In the genomic region with DNA sequence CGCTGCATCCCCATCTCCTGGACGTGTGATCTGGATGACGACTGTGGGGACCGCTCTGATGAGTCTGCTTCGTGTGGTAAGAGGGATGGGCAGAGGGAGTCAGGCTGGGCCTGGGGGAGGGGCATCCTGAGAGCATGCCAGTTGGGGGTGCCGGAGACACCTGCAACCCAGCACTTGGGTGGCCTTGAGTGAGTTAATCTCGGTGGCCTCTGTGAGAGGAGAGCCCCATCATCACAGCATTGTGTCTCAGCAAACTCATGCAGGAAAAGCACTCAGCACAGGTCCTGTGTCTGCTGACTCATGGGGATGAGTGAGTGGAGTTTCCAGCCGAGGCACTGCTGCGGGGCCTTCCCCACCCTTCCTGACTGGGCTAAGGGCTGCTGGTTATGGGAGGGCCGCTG, we compare ENCODE assay signal across 10 cellular contexts. TPM values are rescaled to one million over a fixed set of nuclear protein-coding genes. Genes with fewer than 3 reads are reported as not detected.
DNase-seq lines count a peak whose midpoint lies in the region; ATAC-seq, FAIRE-seq and TF ChIP-seq lines count a peak whose summit lies in the region.
"Had no signal": no experiment of that assay in that cellular context is flagged by ENCODE, and none has a peak within 500 bp of the region (broad histone marks: within the 10 kb centered on the region; RNA-seq: fewer than 3 reads in every experiment).

No MANE protein-coding gene starts in this region.

- no peaks in the 10 kb centered on the region for H3K9me1 ChIP-seq in keratinocyte (ENCODE audit: control insufficient read depth, extremely low read depth, insufficient read depth, low read length)

- intact Hi-C loops in activated T-helper 1 cell treated with anti-CD3 and anti-CD28 coated beads, Interleukin-12 subunit alpha, Interleukin-12 subunit beta, Interleukin-2, Interleukin-4 antibody, amounts not matched to agents 30 ng/mL and 10 ng/mL and 1 ng/mL, durations not matched to agents 14 hours and 24 hours and 36 hours (cut with micrococcal nuclease) = no loop called here
- intact Hi-C loops in thyroid gland (cut with DNase I) = no loop called here

- no peaks in the 10 kb centered on the region for H3K36me3 Mint-ChIP-seq in activated T-helper 1 cell treated with anti-CD3 and anti-CD28 coated beads, Interleukin-12 subunit alpha, Interleukin-12 subunit beta, Interleukin-2, Interleukin-4 antibody, amounts not matched to agents 30 ng/mL and 10 ng/mL and 1 ng/mL, durations not matched to agents 14 hours and 24 hours and 36 hours (ENCODE audit: low read depth)

- H3K4me1 Mint-ChIP-seq in activated T-helper 1 cell treated with anti-CD3 and anti-CD28 coated beads, Interleukin-12 subunit alpha, Interleukin-12 subunit beta, Interleukin-2, Interleukin-4 antibody, amounts not matched to agents 30 ng/mL and 10 ng/mL and 1 ng/mL, durations not matched to agents 14 hours and 24 hours and 36 hours (ENCODE audit: low read depth) = peaks cover 13% of the 10 kb centered on the region

- no peak overlapping the region for H3K4me3 Mint-ChIP-seq in activated T-helper 1 cell treated with anti-CD3 and anti-CD28 coated beads, Interleukin-12 subunit alpha, Interleukin-12 subunit beta, Interleukin-2, Interleukin-4 antibody, amounts not matched to agents 30 ng/mL and 10 ng/mL and 1 ng/mL, durations not matched to agents 14 hours and 24 hours and 36 hours

- ATAC-seq in GM21381 (IDR thresholded peaks at IDR 0.05; ENCODE audit: unreplicated experiment) = no peak

- peak overlapping the region; percentile 27 for H3K27ac Mint-ChIP-seq in activated T-helper 1 cell treated with anti-CD3 and anti-CD28 coated beads, Interleukin-12 subunit alpha, Interleukin-12 subunit beta, Interleukin-2, Interleukin-4 antibody, amounts not matched to agents 30 ng/mL and 10 ng/mL and 1 ng/mL, durations not matched to agents 14 hours and 24 hours and 36 hours

- H3K36me3 ChIP-seq in keratinocyte (ENCODE audit: control insufficient read depth in 2 of 2, extremely low read depth in 1 of 2, insufficient read depth in 2 of 2, low read length in 2 of 2) (peaks cover 0 to 16% of the 10 kb centered on the region in 2 experiments), thyroid gland (peaks cover 22 to 49% of the 10 kb centered on the region in 2 donors)

- H4K20me1 ChIP-seq in keratinocyte (ENCODE audit: control insufficient read depth, extremely low read depth, insufficient read depth, low read length) = no peaks in the 10 kb centered on the region

- H3K9me3 ChIP-seq in keratinocyte (ENCODE audit: control insufficient read depth, low read depth, low read length) = no peaks in the 10 kb centered on the region
- H3K9me3 ChIP-seq in thyroid gland = no peaks in the 10 kb centered on the region

- FAIRE-seq in keratinocyte (lab: Jason Lieb, UNC) = peak; percentile 98
- FAIRE-seq: TTC549 had no signal

- TF ChIP-seq CTCF in keratinocyte (optimal IDR thresholded peaks at IDR 0.05 in 1 of 3, IDR thresholded peaks at IDR 0.05 in 1 of 3, conservative IDR thresholded peaks at IDR 0.05 in 1 of 3; ENCODE audit: extremely low read depth in 1 of 3, insufficient read depth in 2 of 3, low read length in 3 of 3) (no peak), thyroid gland (IDR thresholded peaks at IDR 0.05) (no peak)

- H3K79me2 ChIP-seq in keratinocyte (ENCODE audit: control insufficient read depth, insufficient read depth, low read length) = no peaks in the 10 kb centered on the region

- peak; percentile 45 for DNase-seq in activated naive CD4-positive, alpha-beta T cell treated with Interleukin-2 at 50 U/mL for 16 hours
- no peak for DNase-seq in activated naive CD4-positive, alpha-beta T cell (lab: John Stamatoyannopoulos, UW)
- DNase-seq in activated T-helper 1 cell treated with anti-CD3 and anti-CD28 coated beads, Interleukin-12 subunit alpha, Interleukin-12 subunit beta, Interleukin-2, Interleukin-4 antibody, amounts not matched to agents 30 ng/mL and 10 ng/mL and 1 ng/mL, durations not matched to agents 14 hours and 24 hours and 36 hours (ENCODE audit: low spot score) = no peak
- DNase-seq in keratinocyte (ENCODE audit: low read depth, low spot score) = peak; percentile 85
- DNase-seq in thyroid gland = no peak
- DNase-seq in SHP77 treated with DMSO at 0.1 percent for 48 hours (lab: John Stamatoyannopoulos, UW) = no peak
- DNase-seq: NCI-H187 treated with DMSO at 0.1 percent for 48 hours had no signal

- peak overlapping the region; percentile 43 for H3K9ac ChIP-seq in keratinocyte (ENCODE audit: control insufficient read depth, extremely low read depth, insufficient read depth, low read length)

- 71 to 78% methylated on average over 9 to 10 of the region's 10 CpGs for WGBS in thyroid gland, 2 donors

- H3K27me3 ChIP-seq in keratinocyte (ENCODE audit: control insufficient read depth, extremely low read depth, insufficient read depth, low read length) (no peaks in the 10 kb centered on the region), thyroid gland (no peaks in the 10 kb centered on the region)

- dilution Hi-C loops in keratinocyte (cut with MboI; ENCODE audit: extremely low pct_ligation_motif_present, low sequenced_read_pairs) = no loop called here

- peaks cover 5% of the 10 kb centered on the region for H3K27me3 Mint-ChIP-seq in activated T-helper 1 cell treated with anti-CD3 and anti-CD28 coated beads, Interleukin-12 subunit alpha, Interleukin-12 subunit beta, Interleukin-2, Interleukin-4 antibody, amounts not matched to agents 30 ng/mL and 10 ng/mL and 1 ng/mL, durations not matched to agents 14 hours and 24 hours and 36 hours (ENCODE audit: insufficient read depth)

- H3K9me3 Mint-ChIP-seq in activated T-helper 1 cell treated with anti-CD3 and anti-CD28 coated beads, Interleukin-12 subunit alpha, Interleukin-12 subunit beta, Interleukin-2, Interleukin-4 antibody, amounts not matched to agents 30 ng/mL and 10 ng/mL and 1 ng/mL, durations not matched to agents 14 hours and 24 hours and 36 hours = no peaks in the 10 kb centered on the region

- H3K27ac ChIP-seq in keratinocyte (ENCODE audit: control insufficient read depth, insufficient read depth, low read length) (peak overlapping the region; percentile 69), temporal lobe (ENCODE audit: low read depth, low read length) (peak overlapping the region; percentile 22), thyroid gland (no peak overlapping the region)

- no peak overlapping the region for H3K4me2 ChIP-seq in keratinocyte (ENCODE audit: control insufficient read depth, extremely low read depth, insufficient read depth, low read depth, low read length)

- no peak for TF ChIP-seq POLR2A in thyroid gland (IDR thresholded peaks at IDR 0.05)

- H2AFZ ChIP-seq in keratinocyte (ENCODE audit: control insufficient read depth, low read length) = no peak overlapping the region

- H3K4me3 ChIP-seq in keratinocyte (ENCODE audit: control insufficient read depth in 2 of 3, extremely low read depth in 1 of 3, insufficient read depth in 2 of 3, low read depth in 1 of 3, low read length in 3 of 3) (no peak overlapping the region), thyroid gland (replicated peaks in 1 of 3) (no peak overlapping the region)

- H3K4me1 ChIP-seq in keratinocyte (ENCODE audit: control insufficient read depth, extremely low read depth, insufficient read depth, low read length) (peaks cover 49% of the 10 kb centered on the region), thyroid gland (no peaks in the 10 kb centered on the region)

RNA-seq across cellular contexts. Expression of a gene that starts 19.6 kb away (rescaled TPM):
- not detected in 2 replicates for total RNA-seq in activated T-helper 1 cell treated with anti-CD3 and anti-CD28 coated beads, Interleukin-12 subunit alpha, Interleukin-12 subunit beta, Interleukin-2, Interleukin-4 antibody, amounts not matched to agents 30 ng/mL and 10 ng/mL and 1 ng/mL, durations not matched to agents 14 hours and 24 hours and 36 hours
- polyA plus RNA-seq in keratinocyte = not detected in 3 replicates
- polyA plus RNA-seq in keratinocyte (2011; ENCODE audit: low read depth) = not detected
- not detected in 2 replicates for polyA plus RNA-seq in keratinocyte (2011; cell fraction: cytosol; rRNA removed)
- polyA plus RNA-seq in keratinocyte (2011; cell fraction: nucleus; rRNA removed) = not detected in 2 replicates
- not detected in 2 replicates for polyA plus RNA-seq in keratinocyte (2012; ENCODE audit: low replicate concordance)
- polyA minus RNA-seq in keratinocyte = not detected in 3 replicates
- not detected for polyA minus RNA-seq in keratinocyte (2011; cell fraction: cytosol; rRNA and poly(A)+ RNA removed)
- polyA minus RNA-seq in keratinocyte (2011; cell fraction: nucleus; rRNA and poly(A)+ RNA removed) = not detected in 2 replicates
- total RNA-seq in temporal lobe (not detected), thyroid gland (not detected)

RNA-seq across cellular contexts. Expression of a gene that starts 38.7 kb away (rescaled TPM):
- 0.26 and 0.73 TPM in 2 replicates for total RNA-seq in activated T-helper 1 cell treated with anti-CD3 and anti-CD28 coated beads, Interleukin-12 subunit alpha, Interleukin-12 subunit beta, Interleukin-2, Interleukin-4 antibody, amounts not matched to agents 30 ng/mL and 10 ng/mL and 1 ng/mL, durations not matched to agents 14 hours and 24 hours and 36 hours
- 4.9 to 11.3 TPM (median 9.6 TPM) in 3 replicates for polyA plus RNA-seq in keratinocyte
- 19.2 TPM for polyA plus RNA-seq in keratinocyte (2011; ENCODE audit: low read depth)
- 2.6 and 5.7 TPM in 2 replicates for polyA plus RNA-seq in keratinocyte (2011; cell fraction: cytosol; rRNA removed)
- polyA plus RNA-seq in keratinocyte (2011; cell fraction: nucleus; rRNA removed) = 62.8 and 95.2 TPM in 2 replicates
- 13.4 and 18.9 TPM in 2 replicates for polyA plus RNA-seq in keratinocyte (2012; ENCODE audit: low replicate concordance)
- polyA minus RNA-seq in keratinocyte = 69.3 to 132 TPM (median 78.4 TPM) in 3 replicates
- polyA minus RNA-seq in keratinocyte (2011; cell fraction: cytosol; rRNA and poly(A)+ RNA removed) = 33.6 TPM
- 159 and 202 TPM in 2 replicates for polyA minus RNA-seq in keratinocyte (2011; cell fraction: nucleus; rRNA and poly(A)+ RNA removed)
- total RNA-seq in temporal lobe (116 TPM), thyroid gland (100 to 1,000 TPM in 3 of 4 donors, 10 to 100 TPM in 1; 98.5 to 161 (median 118) TPM)

RNA-seq across cellular contexts. Expression of a gene that starts 49.6 kb away (rescaled TPM):
- 0.36 and 0.49 TPM in 2 replicates for total RNA-seq in activated T-helper 1 cell treated with anti-CD3 and anti-CD28 coated beads, Interleukin-12 subunit alpha, Interleukin-12 subunit beta, Interleukin-2, Interleukin-4 antibody, amounts not matched to agents 30 ng/mL and 10 ng/mL and 1 ng/mL, durations not matched to agents 14 hours and 24 hours and 36 hours
- polyA plus RNA-seq in keratinocyte = 0.97 to 1.4 TPM (median 1.2 TPM) in 3 replicates
- polyA plus RNA-seq in keratinocyte (2011; ENCODE audit: low read depth) = 1.2 TPM
- polyA plus RNA-seq in keratinocyte (2011; cell fraction: cytosol; rRNA removed) = 0.66 and 1.9 TPM in 2 replicates
- 1.7 and 2.1 TPM in 2 replicates for polyA plus RNA-seq in keratinocyte (2011; cell fraction: nucleus; rRNA removed)
- polyA plus RNA-seq in keratinocyte (2012; ENCODE audit: low replicate concordance) = 4.3 and 9.2 TPM in 2 replicates
- 1.1 to 3.6 TPM (median 1.1 TPM) in 3 replicates for polyA minus RNA-seq in keratinocyte
- polyA minus RNA-seq in keratinocyte (2011; cell fraction: cytosol; rRNA and poly(A)+ RNA removed) = 8.2 TPM
- polyA minus RNA-seq in keratinocyte (2011; cell fraction: nucleus; rRNA and poly(A)+ RNA removed) = 2.1 and 2.2 TPM in 2 replicates
- total RNA-seq in temporal lobe (1.7 TPM), thyroid gland (under 1 TPM in 1 of 4 donors, not detected in 3; 0.27 TPM)

RNA-seq across cellular contexts. Expression of a gene that starts 55.8 kb away (rescaled TPM):
- total RNA-seq in activated T-helper 1 cell treated with anti-CD3 and anti-CD28 coated beads, Interleukin-12 subunit alpha, Interleukin-12 subunit beta, Interleukin-2, Interleukin-4 antibody, amounts not matched to agents 30 ng/mL and 10 ng/mL and 1 ng/mL, durations not matched to agents 14 hours and 24 hours and 36 hours = 306 and 318 TPM in 2 replicates
- 113 to 141 TPM (median 116 TPM) in 3 replicates for polyA plus RNA-seq in keratinocyte
- polyA plus RNA-seq in keratinocyte (2011; ENCODE audit: low read depth) = 29.3 TPM
- polyA plus RNA-seq in keratinocyte (2011; cell fraction: cytosol; rRNA removed) = 80.7 and 85.2 TPM in 2 replicates
- 370 and 420 TPM in 2 replicates for polyA plus RNA-seq in keratinocyte (2011; cell fraction: nucleus; rRNA removed)
- polyA plus RNA-seq in keratinocyte (2012; ENCODE audit: low replicate concordance) = 84.4 and 97.5 TPM in 2 replicates
- 118 to 179 TPM (median 123 TPM) in 3 replicates for polyA minus RNA-seq in keratinocyte
- 79.2 TPM for polyA minus RNA-seq in keratinocyte (2011; cell fraction: cytosol; rRNA and poly(A)+ RNA removed)
- polyA minus RNA-seq in keratinocyte (2011; cell fraction: nucleus; rRNA and poly(A)+ RNA removed) = 63.6 and 103 TPM in 2 replicates
- total RNA-seq in temporal lobe (4.9 TPM), thyroid gland (100 to 1,000 TPM in 1 of 4 donors, 10 to 100 TPM in 3; 79.0 to 144 (median 89.8) TPM)

Comparison
In these comparisons a context has a peak if more than half of its experiments do, and no peak if none do; other contexts are left out.
1. DNase-seq: peak in activated naive CD4-positive, alpha-beta T cell treated with Interleukin-2 at 50 U/mL for 16 hours (single experiment) and keratinocyte (single experiment); none in activated naive CD4-positive, alpha-beta T cell (0 of 4), activated T-helper 1 cell treated with anti-CD3 and anti-CD28 coated beads, Interleukin-12 subunit alpha, Interleukin-12 subunit beta, Interleukin-2, Interleukin-4 antibody, amounts not matched to agents 30 ng/mL and 10 ng/mL and 1 ng/mL, durations not matched to agents 14 hours and 24 hours and 36 hours (single experiment), thyroid gland (0 of 2) and SHP77 treated with DMSO at 0.1 percent for 48 hours (single experiment).
2. H3K27ac ChIP-seq: peak in keratinocyte (single experiment) and temporal lobe (single experiment); none in thyroid gland (0 of 3).
3. RNA of a gene that starts 38.7 kb away (total RNA-seq): 98.5 to 161 TPM in thyroid gland and 116 TPM in temporal lobe (single experiment); 0.26 to 0.73 TPM in activated T-helper 1 cell treated with anti-CD3 and anti-CD28 coated beads, Interleukin-12 subunit alpha, Interleukin-12 subunit beta, Interleukin-2, Interleukin-4 antibody, amounts not matched to agents 30 ng/mL and 10 ng/mL and 1 ng/mL, durations not matched to agents 14 hours and 24 hours and 36 hours; every median in the first group is over 10 times any median in the second.